Comparison of ENCODE assay signal across 8 cellular contexts in the genomic region with DNA sequence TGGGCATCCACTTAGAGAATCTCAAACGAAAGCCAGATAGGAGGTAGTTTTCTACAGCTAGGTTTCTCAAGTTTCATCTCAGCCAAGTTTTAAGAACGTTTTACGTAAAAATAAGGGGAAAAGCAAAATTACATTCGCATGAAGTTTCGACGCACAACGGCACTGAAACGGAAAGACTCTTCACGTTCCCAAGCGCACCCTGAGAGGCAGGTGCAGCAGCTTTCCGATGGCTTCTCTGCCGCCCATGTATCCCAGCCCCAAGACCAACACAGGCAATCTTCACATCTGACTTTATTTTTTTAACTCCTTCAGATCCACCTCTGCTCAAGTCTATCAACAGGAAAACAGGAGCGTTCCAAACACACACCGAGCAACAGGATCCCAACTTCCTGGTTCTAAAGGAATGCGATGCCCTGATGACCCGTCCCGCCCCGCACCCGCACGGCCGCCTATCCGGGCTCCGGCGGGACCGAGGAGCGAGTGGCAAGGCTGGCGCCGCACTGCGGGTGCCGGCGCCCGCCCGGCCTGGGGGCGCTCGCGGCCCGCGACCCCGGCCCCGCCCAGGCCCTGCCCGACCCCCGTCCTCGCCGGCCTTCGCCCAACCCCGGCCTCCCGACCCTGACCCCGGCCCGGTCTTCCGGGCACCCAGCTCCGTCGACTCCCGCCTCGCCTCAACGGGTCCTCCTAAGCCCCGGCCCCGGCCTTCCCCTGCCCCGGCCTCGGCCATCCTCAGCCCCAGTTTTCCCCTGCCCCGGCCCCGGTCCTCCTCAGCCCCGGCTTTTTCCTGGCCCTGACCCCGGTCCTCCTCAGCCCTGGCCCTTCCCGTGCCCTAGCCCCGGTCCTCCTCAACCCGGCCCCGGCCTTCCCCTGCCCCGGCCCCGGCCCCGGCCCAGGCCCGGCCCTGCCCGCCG. TPM values are rescaled to one million over a fixed set of nuclear protein-coding genes. Genes with fewer than 3 reads are reported as not detected.
DNase-seq lines count a peak whose midpoint lies in the region; ATAC-seq and TF ChIP-seq lines count a peak whose summit lies in the region.

No MANE protein-coding gene starts in this region.

- peak overlapping the region; percentile 91 for H3K4me3 Mint-ChIP-seq in activated CD4-positive, alpha-beta memory T cell treated with anti-CD3 and anti-CD28 coated beads, Interleukin-2, amount 10 ng/mL, durations not matched to agents 7 days and 5 days

- no peak for ATAC-seq in aorta (ENCODE audit: low FRiP score)
- no peak for ATAC-seq in GM21423 (IDR thresholded peaks at IDR 0.05; ENCODE audit: unreplicated experiment)

- TF ChIP-seq POLR2A in erythroblast (IDR thresholded peaks at IDR 0.05; ENCODE audit: low read length) = no peak

- peaks cover 44% of the 10 kb centered on the region for H3K4me1 Mint-ChIP-seq in activated CD4-positive, alpha-beta memory T cell treated with anti-CD3 and anti-CD28 coated beads, Interleukin-2, amount 10 ng/mL, durations not matched to agents 7 days and 5 days

- no peaks in the 10 kb centered on the region for H3K27me3 Mint-ChIP-seq in activated CD4-positive, alpha-beta memory T cell treated with anti-CD3 and anti-CD28 coated beads, Interleukin-2, amount 10 ng/mL, durations not matched to agents 7 days and 5 days

- peak overlapping the region; percentile 86 for H3K27ac ChIP-seq in muscle layer of duodenum (ENCODE audit: low read length)
- H3K27ac ChIP-seq in aorta (ENCODE audit: low read depth in 1 of 2, low read length in 2 of 2) = peak overlapping the region; percentile 85 to 95

- no peaks in the 10 kb centered on the region for H3K9me3 Mint-ChIP-seq in activated CD4-positive, alpha-beta memory T cell treated with anti-CD3 and anti-CD28 coated beads, Interleukin-2, amount 10 ng/mL, durations not matched to agents 7 days and 5 days

- WGBS in aorta, 2 donors = 1 to 3% methylated on average over 28 to 73 of the region's 73 CpGs

- CTCF ChIA-PET in activated CD4-positive, alpha-beta memory T cell treated with anti-CD3 and anti-CD28 coated beads, Interleukin-2, amount 10 ng/mL, durations not matched to agents 7 days and 5 days (lab: Charles Lee) = interaction anchor here (1.1 to 1.3 kb wide), 2 partner anchors 56 to 118 kb away, joined by 3 read pairs; partner anchors contain the start of gene IDI1

- H3K27ac Mint-ChIP-seq in activated CD4-positive, alpha-beta memory T cell treated with anti-CD3 and anti-CD28 coated beads, Interleukin-2, amount 10 ng/mL, durations not matched to agents 7 days and 5 days = peak overlapping the region; percentile 89

- H3K9me3 ChIP-seq in muscle layer of duodenum (ENCODE audit: control insufficient read depth in 1 of 2, low read length in 2 of 2) (no peaks in the 10 kb centered on the region), aorta (ENCODE audit: control insufficient read depth, low read length) (no peaks in the 10 kb centered on the region)

- POLR2A ChIA-PET in activated CD4-positive, alpha-beta memory T cell treated with anti-CD3 and anti-CD28 coated beads, Interleukin-2, amount 10 ng/mL, durations not matched to agents 7 days and 5 days (lab: Charles Lee) = interaction anchor here (0.8 to 8.6 kb wide), 20 partner anchors 8 to 795 kb away, joined by 3 to 69 read pairs (median 3); partner anchors contain the start of genes GTPBP4, IDI1, WDR37 and ZMYND11

- H3K27me3 ChIP-seq in muscle layer of duodenum (ENCODE audit: low read depth, low read length) (no peaks in the 10 kb centered on the region), aorta (ENCODE audit: control insufficient read depth in 1 of 2, insufficient read depth in 2 of 2, low read length in 1 of 2) (no peaks in the 10 kb centered on the region)

- DNase-seq in NOMO-1 treated with DMSO at 0.1 percent for 48 hours (lab: John Stamatoyannopoulos, UW; ENCODE audit: unreplicated experiment) (peak; percentile 30), NOMO-1 treated with dmso at 0.1 percent for 144 hours (lab: John Stamatoyannopoulos, UW; ENCODE audit: unreplicated experiment) (no peak), Kasumi-1 (lab: John Stamatoyannopoulos, UW) (peak; percentile 50 to 60), erythroblast (lab: John Stamatoyannopoulos, UW) (peak; percentile 61 to 74), aorta (peak; percentile 57 to 79)
- DNase-seq in activated CD4-positive, alpha-beta memory T cell treated with anti-CD3 and anti-CD28 coated beads, Interleukin-2, amount 10 ng/mL, durations not matched to agents 7 days and 5 days = peak; percentile 40

- intact Hi-C loops in aorta (cut with DNase I) = loop anchor here in 1 of 2 donors (5.0 kb wide), 3 partner anchors 57 to 248 kb away; partner anchors contain the start of genes GTPBP4 and IDI1

- peak overlapping the region; percentile 75 to 85 for H3K4me3 ChIP-seq in muscle layer of duodenum (ENCODE audit: low read depth in 1 of 2, low read length in 2 of 2)
- H3K4me3 ChIP-seq in aorta (ENCODE audit: low read length in 2 of 2) = peak overlapping the region; percentile 97

- H3K36me3 ChIP-seq in muscle layer of duodenum (ENCODE audit: control insufficient read depth in 1 of 2, insufficient read depth in 2 of 2, low read length in 2 of 2) = no peaks in the 10 kb centered on the region
- H3K36me3 ChIP-seq in aorta (ENCODE audit: control insufficient read depth in 1 of 2, insufficient read depth in 2 of 2, low read length in 1 of 2) = no peaks in the 10 kb centered on the region

- H3K4me1 ChIP-seq in muscle layer of duodenum (ENCODE audit: control insufficient read depth in 1 of 2, insufficient read depth in 2 of 2, low read length in 2 of 2) (peaks cover 0 to 28% of the 10 kb centered on the region in 2 donors), aorta (ENCODE audit: control insufficient read depth in 1 of 2, insufficient read depth in 2 of 2, low read length in 2 of 2) (peaks cover 0 to 3% of the 10 kb centered on the region in 2 donors)

- peaks cover 25% of the 10 kb centered on the region for H3K36me3 Mint-ChIP-seq in activated CD4-positive, alpha-beta memory T cell treated with anti-CD3 and anti-CD28 coated beads, Interleukin-2, amount 10 ng/mL, durations not matched to agents 7 days and 5 days (ENCODE audit: low read depth)

RNA-seq across cellular contexts. Expression of gene LARP4B, which starts 0.8 kb away (rescaled TPM):
- 100 to 1,000 TPM in 1 of 2 experiments, 10 to 100 TPM in 1; 99.0 to 103 TPM for total RNA-seq in activated CD4-positive, alpha-beta memory T cell treated with anti-CD3 and anti-CD28 coated beads, Interleukin-2, amount 10 ng/mL, durations not matched to agents 7 days and 5 days
- 10 to 100 TPM; 73.2 to 82.4 TPM for total RNA-seq in aorta
- polyA plus RNA-seq in aorta = 10 to 100 TPM in 1 of 2 donors, 1 to 10 TPM in 1; 8.1 to 12.3 TPM

RNA-seq across cellular contexts. Expression of gene GTPBP4, which starts 57.6 kb away (rescaled TPM):
- 10 to 100 TPM; 50.9 to 59.6 TPM for total RNA-seq in activated CD4-positive, alpha-beta memory T cell treated with anti-CD3 and anti-CD28 coated beads, Interleukin-2, amount 10 ng/mL, durations not matched to agents 7 days and 5 days
- 10 to 100 TPM; 29.2 to 46.9 TPM for total RNA-seq in aorta
- 10 to 100 TPM; 21.6 to 24.7 TPM for polyA plus RNA-seq in aorta
